In genomic region chr22:43776081-43776670, GRCh38 we compare ENCODE assay signal across 22 cellular contexts.
"Had no signal": no experiment of that assay in that cellular context is flagged by ENCODE, and none has a peak within 500 bp of the region (broad histone marks: within the 10 kb centered on the region; RNA-seq: fewer than 3 reads in every experiment).

No MANE protein-coding gene starts in this region.

- ATAC-seq: activated CD8-positive, alpha-beta T cell treated with anti-CD3 and anti-CD28 coated beads for 36 hours; activated T-cell treated with anti-CD3 and anti-CD28 coated beads, Interleukin-2, amount 50 U/mL, for 4 hours; left ventricle myocardium superior; naive thymus-derived CD8-positive, alpha-beta T cell; right cardiac atrium had no signal

- H3K36me3 ChIP-seq: prostate gland had no signal

- H3K4me1 ChIP-seq: prostate gland, testis had no signal

- H3K4me3 ChIP-seq: esophagus squamous epithelium, prostate gland, testis had no signal

- H3K9me3 ChIP-seq: esophagus squamous epithelium, prostate gland, testis had no signal

- DNase-seq: activated CD4-positive, alpha-beta T cell treated with anti-CD3 and anti-CD28 coated beads for 4 hours; activated CD8-positive, alpha-beta T cell treated with anti-CD3 and anti-CD28 coated beads for 36 hours; activated effector memory CD4-positive, alpha-beta T cell treated with Interleukin-2 at 50 U/mL for 16 hours; activated naive CD4-positive, alpha-beta T cell treated with anti-CD3 and anti-CD28 coated beads, Interleukin-2, amount 50 U/mL, for 16 hours; activated T-cell treated with anti-CD3 and anti-CD28 coated beads, Interleukin-2, amount 50 U/mL, for 4 hours; esophagus squamous epithelium; hippocampal formation; kidney; left ventricle myocardium superior; mesenchymal stem cell; naive thymus-derived CD8-positive, alpha-beta T cell; occipital lobe; right cardiac atrium; small intestine; stimulated activated CD4-positive, alpha-beta T cell treated with anti-CD3 and anti-CD28 coated beads, Interleukin-4, amount 100 ng/mL, for 4 hours; stimulated activated CD8-positive, alpha-beta memory T cell treated with anti-CD3 and anti-CD28 coated beads, Interleukin-4, amount 100 ng/mL, for 48 hours; stimulated activated naive CD4-positive, alpha-beta T cell treated with Interleukin-2 at 50 U/mL for 16 hours; T-helper 1 cell; testis had no signal

- H3K27ac ChIP-seq: esophagus squamous epithelium, prostate gland, testis had no signal

- FAIRE-seq: astrocyte, colon, kidney, small intestine had no signal

- H3K27me3 ChIP-seq: esophagus squamous epithelium, testis had no signal
